In genomic region chr16:1770328-1771071, GRCh38 we compare ENCODE assay signal across 8 cellular contexts. TPM values are rescaled to one million over a fixed set of nuclear protein-coding genes. Genes with fewer than 3 reads are reported as not detected.
DNase-seq lines count a peak whose midpoint lies in the region; ATAC-seq and TF ChIP-seq lines count a peak whose summit lies in the region.

No MANE protein-coding gene starts in this region.

- H3K4me3 Mint-ChIP-seq in natural killer cell treated with Interleukin-12 subunit alpha and Interleukin-12 subunit beta and Interleukin-15 and Interleukin-18, amount 100 ng/mL, for 72 hours, result peak overlapping the region; percentile 96

- peaks cover 0 to 58% (median 35%) of the 10 kb centered on the region in 4 donors for H3K4me1 ChIP-seq in tibial artery

- peak overlapping the region; percentile 84 for H3K4me3 ChIP-seq in GM06990 (replicated peaks; ENCODE audit: low read depth, low read length)
- peak overlapping the region; percentile 87 to 99 for H3K4me3 ChIP-seq in tibial artery

- peaks cover 6% of the 10 kb centered on the region for H3K36me3 Mint-ChIP-seq in natural killer cell treated with Interleukin-12 subunit alpha and Interleukin-12 subunit beta and Interleukin-15 and Interleukin-18, amount 100 ng/mL, for 72 hours

- H3K27ac ChIP-seq in tibial artery, result peak overlapping the region; percentile 85 to 95

- intact Hi-C loops in tibial artery (cut with DNase I; ENCODE audit: low total_unique reads), result no loop called here

- peaks cover 11 to 12% of the 10 kb centered on the region in 2 donors for H3K4me1 Mint-ChIP-seq in natural killer cell treated with Interleukin-12 subunit alpha and Interleukin-12 subunit beta and Interleukin-15 and Interleukin-18, amount 100 ng/mL, for 72 hours (ENCODE audit: low read depth in 2 of 2)

- TF ChIP-seq CTCF in GM06990 (IDR thresholded peaks at IDR 0.05; ENCODE audit: insufficient read depth, low read length, poor library complexity, severe bottlenecking) (no peak), tibial artery (IDR thresholded peaks at IDR 0.05) (no peak)

- H3K27me3 ChIP-seq in GM06990 (replicated peaks; ENCODE audit: control insufficient read depth, insufficient read depth, low read length), result no peaks in the 10 kb centered on the region
- H3K27me3 ChIP-seq in tibial artery, result no peaks in the 10 kb centered on the region

- ATAC-seq in natural killer cell treated with Interleukin-12 subunit alpha and Interleukin-12 subunit beta and Interleukin-15 and Interleukin-18, amount 100 ng/mL, for 72 hours, result peak; percentile 41 to 64
- ATAC-seq in GM21526 (IDR thresholded peaks at IDR 0.05; ENCODE audit: low FRiP score, unreplicated experiment), result no peak

- no peaks in the 10 kb centered on the region for H3K9me3 ChIP-seq in tibial artery

- H3K36me3 ChIP-seq in GM06990 (ENCODE audit: control insufficient read depth, insufficient read depth, low read length), result peaks cover 33% of the 10 kb centered on the region
- peaks cover 27 to 50% (median 40%) of the 10 kb centered on the region in 3 donors for H3K36me3 ChIP-seq in tibial artery

- no peaks in the 10 kb centered on the region for H3K9me3 Mint-ChIP-seq in natural killer cell treated with Interleukin-12 subunit alpha and Interleukin-12 subunit beta and Interleukin-15 and Interleukin-18, amount 100 ng/mL, for 72 hours

- no peaks in the 10 kb centered on the region for H3K27me3 Mint-ChIP-seq in natural killer cell treated with Interleukin-12 subunit alpha and Interleukin-12 subunit beta and Interleukin-15 and Interleukin-18, amount 100 ng/mL, for 72 hours

- DNase-seq in GM06990 (ENCODE audit: extremely low read depth, insufficient read length) (peak; percentile 67), NCI-H510A (lab: John Stamatoyannopoulos, UW) (peak; percentile 78), activated T-helper 1 cell treated with Interleukin-2 at 50 U/mL for 16 hours (ENCODE audit: low read depth) (peak; percentile 25), fibroblast of peridontal ligament (ENCODE audit: extremely low read depth) (peak; percentile 55), tibial artery (peak; percentile 61 to 90), NCI-H146 (lab: John Stamatoyannopoulos, UW) (no peak)
- DNase-seq in natural killer cell treated with Interleukin-12 subunit alpha and Interleukin-12 subunit beta and Interleukin-15 and Interleukin-18, amount 100 ng/mL, for 72 hours (ENCODE audit: low spot score), result peak; percentile 83

- peak overlapping the region in 1 of 2 donors; percentile 50 for H3K27ac Mint-ChIP-seq in natural killer cell treated with Interleukin-12 subunit alpha and Interleukin-12 subunit beta and Interleukin-15 and Interleukin-18, amount 100 ng/mL, for 72 hours

RNA-seq across cellular contexts. Expression of gene NME3, which starts 0.8 kb away (rescaled TPM):
- total RNA-seq in natural killer cell treated with Interleukin-12 subunit alpha and Interleukin-12 subunit beta and Interleukin-15 and Interleukin-18, amount 100 ng/mL, for 72 hours, result 10 to 100 TPM; 37.4 to 46.4 TPM

RNA-seq across cellular contexts. Expression of gene EME2, which starts 2.1 kb away (rescaled TPM):
- total RNA-seq in natural killer cell treated with Interleukin-12 subunit alpha and Interleukin-12 subunit beta and Interleukin-15 and Interleukin-18, amount 100 ng/mL, for 72 hours, result 10 to 100 TPM; 34.8 to 55.0 TPM

RNA-seq across cellular contexts. Expression of gene MRPS34, which starts 2.4 kb away (rescaled TPM):
- total RNA-seq in natural killer cell treated with Interleukin-12 subunit alpha and Interleukin-12 subunit beta and Interleukin-15 and Interleukin-18, amount 100 ng/mL, for 72 hours, result 100 to 1,000 TPM in 1 of 2 donors, 10 to 100 TPM in 1; 98.1 to 192 TPM

RNA-seq across cellular contexts. Expression of gene SPSB3, which starts 11.9 kb away (rescaled TPM):
- total RNA-seq in natural killer cell treated with Interleukin-12 subunit alpha and Interleukin-12 subunit beta and Interleukin-15 and Interleukin-18, amount 100 ng/mL, for 72 hours, result 10 to 100 TPM; 26.9 to 30.1 TPM

RNA-seq across cellular contexts. Expression of gene NUBP2, which starts 12.3 kb away (rescaled TPM):
- 10 to 100 TPM; 47.9 to 81.8 TPM for total RNA-seq in natural killer cell treated with Interleukin-12 subunit alpha and Interleukin-12 subunit beta and Interleukin-15 and Interleukin-18, amount 100 ng/mL, for 72 hours
